Comparison of ENCODE assay signal across 36 cellular contexts in genomic region chr20:46194409-46194808, GRCh38.
DNase-seq lines count a peak whose midpoint lies in the region; ATAC-seq, FAIRE-seq and TF ChIP-seq lines count a peak whose summit lies in the region.
"Had no signal": no experiment of that assay in that cellular context is flagged by ENCODE, and none has a peak within 500 bp of the region (broad histone marks: within the 10 kb centered on the region; RNA-seq: fewer than 3 reads in every experiment).

No MANE protein-coding gene starts in this region.

- no peaks in the 10 kb centered on the region for H3K9me1 ChIP-seq in K562 (ENCODE audit: control insufficient read depth, insufficient read depth, low read length)

- H3K27me3 ChIP-seq in HepG2 (ENCODE audit: control insufficient read depth in 1 of 2, insufficient read depth in 2 of 2, low read length in 2 of 2) (peaks cover 0 to 34% of the 10 kb centered on the region in 2 experiments; a peak in 4 of 5 replicates), right lobe of liver (no peaks in the 10 kb centered on the region), K562 (ENCODE audit: control insufficient read depth in 2 of 2, insufficient read depth in 2 of 2, low read length in 2 of 2) (peaks cover 8 to 23% of the 10 kb centered on the region in 2 experiments), neuronal stem cell (ENCODE audit: control insufficient read depth in 3 of 3, insufficient read depth in 3 of 3, low read depth in 1 of 3, low read length in 3 of 3) (peaks cover 0 to 14% (median 0%) of the 10 kb centered on the region in 3 experiments)
- H3K27me3 ChIP-seq: BE2C, BLaER1 had no signal

- H3K27ac ChIP-seq in HepG2 (ENCODE audit: extremely low read length, insufficient read depth, low read length) (no peak overlapping the region), right lobe of liver (no peak overlapping the region), K562 (ENCODE audit: extremely low read depth, low read depth, low read length) (no peak overlapping the region), neuronal stem cell (replicated peaks; ENCODE audit: low read length) (no peak overlapping the region)
- H3K27ac ChIP-seq: 22Rv1; A549; BLaER1; BLaER1 treated with 17β-estradiol and CSF1 and Interleukin-3, amounts not matched to agents 10 nM and 100 nM; C4-2B had no signal

- no peak overlapping the region for H2BK5ac ChIP-seq in neuronal stem cell (ENCODE audit: low read length)

- no peaks in the 10 kb centered on the region for H3K4me1 ChIP-seq in HepG2 (ENCODE audit: insufficient read depth, low read length)
- H3K4me1 ChIP-seq in right lobe of liver, result no peaks in the 10 kb centered on the region
- H3K4me1 ChIP-seq in K562 (replicated peaks in 1 of 2; ENCODE audit: control insufficient read depth in 2 of 2, insufficient read depth in 2 of 2, low read length in 2 of 2), result peaks cover 0 to 8% of the 10 kb centered on the region in 2 experiments; a peak in 3 of 5 replicates
- peaks cover 0 to 19% of the 10 kb centered on the region in 2 donors for H3K4me1 ChIP-seq in neuronal stem cell (ENCODE audit: control insufficient read depth in 2 of 2, insufficient read depth in 1 of 2, low read depth in 1 of 2, low read length in 2 of 2)
- H3K4me1 ChIP-seq: A549, Caco-2 had no signal

- H3K36me3 ChIP-seq in HepG2 (replicated peaks in 1 of 2; ENCODE audit: control insufficient read depth in 1 of 2, insufficient read depth in 2 of 2, low read length in 2 of 2) (no peaks in the 10 kb centered on the region), right lobe of liver (no peaks in the 10 kb centered on the region), K562 (ENCODE audit: control insufficient read depth, insufficient read depth, low read length) (no peaks in the 10 kb centered on the region), neuronal stem cell (replicated peaks in 1 of 2; ENCODE audit: control insufficient read depth in 2 of 2, insufficient read depth in 2 of 2, low read length in 2 of 2) (no peaks in the 10 kb centered on the region)
- H3K36me3 ChIP-seq: BE2C; BLaER1; BLaER1 treated with 17β-estradiol and CSF1 and Interleukin-3, amounts not matched to agents 10 nM and 100 nM had no signal

- H3K27ac Mint-ChIP-seq in activated naive CD4-positive, alpha-beta T cell treated with anti-CD3 and anti-CD28 coated beads, Interleukin-2, amount 50 U/mL, for 24 hours, result peak overlapping the region; percentile 51
- H3K27ac Mint-ChIP-seq: B cell; CD4-positive, alpha-beta memory T cell; CD4-positive, alpha-beta T cell; CD4-positive, CD25-positive, alpha-beta regulatory T cell; CD8-positive, alpha-beta T cell had no signal

- in situ Hi-C loops in HepG2 (cut with HindIII; ENCODE audit: extremely low pct_ligation_motif_present, low pct_unique_long_range_greater_than_20kb) (no loop called here), K562 (cut with MboI) (no loop called here)

- CTCF ChIA-PET in HepG2 (lab: Yijun Ruan, JAX; ENCODE audit: low intra/inter-chr PET ratio, low total read pairs), result no interaction called here
- CTCF ChIA-PET in K562 (lab: Yijun Ruan, JAX; ENCODE audit: low intra/inter-chr PET ratio), result no interaction called here

- no peak overlapping the region for H3K9ac ChIP-seq in HepG2 (ENCODE audit: insufficient read depth, low read depth, low read length)
- H3K9ac ChIP-seq in K562 (ENCODE audit: insufficient read depth in 1 of 2, low read depth in 2 of 2, low read length in 2 of 2), result no peak overlapping the region
- H3K9ac ChIP-seq in neuronal stem cell (ENCODE audit: low read depth, low read length, poor library complexity), result no peak overlapping the region
- H3K9ac ChIP-seq: BLaER1; BLaER1 treated with 17β-estradiol and CSF1 and Interleukin-3, amounts not matched to agents 10 nM and 100 nM had no signal

- H3K4me3 Mint-ChIP-seq in activated naive CD4-positive, alpha-beta T cell treated with anti-CD3 and anti-CD28 coated beads, Interleukin-2, amount 50 U/mL, for 24 hours, result no peak overlapping the region
- H3K4me3 Mint-ChIP-seq: B cell; CD14-positive monocyte; CD4-positive, alpha-beta memory T cell; CD4-positive, alpha-beta T cell; CD4-positive, CD25-positive, alpha-beta regulatory T cell; CD8-positive, alpha-beta memory T cell; CD8-positive, alpha-beta T cell had no signal

- 11% methylated on average over 4 of the region's 4 CpGs for WGBS in HepG2 (ENCODE audit: low lambda C conversion rate)
- 55% methylated on average over 4 of the region's 4 CpGs for WGBS in right lobe of liver (ENCODE audit: insufficient coverage, low coverage, low lambda C conversion rate, missing lambda C conversion rate)
- 7% methylated on average over 4 of the region's 4 CpGs for WGBS in K562 (ENCODE audit: insufficient coverage, low coverage, missing lambda C conversion rate)
- WGBS in neuronal stem cell (ENCODE audit: extremely low coverage in 2 of 2, insufficient read length in 2 of 2, insufficient replicate concordance in 1 of 2), 2 donors, result no CpG with 5 or more reads among the region's 4 CpGs

- no peaks in the 10 kb centered on the region for H3K36me3 Mint-ChIP-seq in activated naive CD4-positive, alpha-beta T cell treated with anti-CD3 and anti-CD28 coated beads, Interleukin-2, amount 50 U/mL, for 24 hours
- H3K36me3 Mint-ChIP-seq: CD4-positive, alpha-beta memory T cell; CD4-positive, CD25-positive, alpha-beta regulatory T cell; CD8-positive, alpha-beta memory T cell; CD8-positive, alpha-beta T cell had no signal

- H3K4me2 ChIP-seq in HepG2 (ENCODE audit: low read depth, low read length) (no peak overlapping the region), K562 (ENCODE audit: insufficient read depth, low read length) (no peak overlapping the region), neuronal stem cell (ENCODE audit: insufficient read depth, low read length, poor library complexity, severe bottlenecking) (no peak overlapping the region)
- H3K4me2 ChIP-seq: A549, BLaER1 had no signal

- no peaks in the 10 kb centered on the region for H3K4me1 Mint-ChIP-seq in activated naive CD4-positive, alpha-beta T cell treated with anti-CD3 and anti-CD28 coated beads, Interleukin-2, amount 50 U/mL, for 24 hours
- H3K4me1 Mint-ChIP-seq: B cell had no signal

- H3K9me3 ChIP-seq in HepG2 (ENCODE audit: low read length), result no peaks in the 10 kb centered on the region
- H3K9me3 ChIP-seq in right lobe of liver, result no peaks in the 10 kb centered on the region
- no peaks in the 10 kb centered on the region for H3K9me3 ChIP-seq in K562 (replicated peaks; ENCODE audit: control insufficient read depth, insufficient read depth, low read depth, low read length)
- no peaks in the 10 kb centered on the region for H3K9me3 ChIP-seq in neuronal stem cell (replicated peaks in 1 of 2; ENCODE audit: control insufficient read depth in 2 of 2, insufficient read depth in 1 of 2, low read depth in 1 of 2, low read length in 2 of 2)
- H3K9me3 ChIP-seq: A549; BE2C; BLaER1; BLaER1 treated with 17β-estradiol and CSF1 and Interleukin-3, amounts not matched to agents 10 nM and 100 nM; Caco-2 had no signal

- no peak overlapping the region for H3K4me3 ChIP-seq in HepG2 (replicated peaks in 1 of 3; ENCODE audit: insufficient read depth in 1 of 3, low read depth in 2 of 3, low read length in 3 of 3)
- no peak overlapping the region for H3K4me3 ChIP-seq in right lobe of liver
- H3K4me3 ChIP-seq in K562, result no peak overlapping the region
- H3K4me3 ChIP-seq in neuronal stem cell (ENCODE audit: low read length in 2 of 2), result no peak overlapping the region
- H3K4me3 ChIP-seq: A549; BLaER1; BLaER1 treated with 17β-estradiol and CSF1 and Interleukin-3, amounts not matched to agents 10 nM and 100 nM had no signal

- no peak overlapping the region for H4K8ac ChIP-seq in neuronal stem cell (ENCODE audit: low read depth, low read length)

- H2BK15ac ChIP-seq in neuronal stem cell (ENCODE audit: low read length), result peak overlapping the region; percentile 34

- DNase-seq in activated naive CD4-positive, alpha-beta T cell treated with Interleukin-2 at 50 U/mL for 16 hours, result no peak
- DNase-seq in HepG2 (ENCODE audit: low spot score) (no peak), right lobe of liver (no peak), K562 (ENCODE audit: extremely low read depth in 1 of 4, low spot score in 3 of 4) (no peak), neuronal stem cell (ENCODE audit: low spot score) (no peak), DMS 273 treated with DMSO at 0.1 percent for 48 hours (lab: John Stamatoyannopoulos, UW) (no peak)
- DNase-seq: 8988T; ACHN; AML-193; BE2C; C1 segment of cervical spinal cord; Caco-2; Calu3; CD4-positive, alpha-beta memory T cell; CD4-positive, alpha-beta T cell; CD4-positive, CD25-positive, alpha-beta regulatory T cell; CD8-positive, alpha-beta memory T cell; CD8-positive, alpha-beta T cell; COR-L47; DMS153; DMS53; DMS79; DMS79 treated with DMSO at 0.1 percent for 48 hours; DND-41; EL had no signal

- no peak overlapping the region for H2BK120ac ChIP-seq in neuronal stem cell (ENCODE audit: low read depth, low read length)

- no peaks in the 10 kb centered on the region for H3K79me1 ChIP-seq in neuronal stem cell (ENCODE audit: low read depth, low read length)

- ATAC-seq in HepG2, result no peak
- no peak for ATAC-seq in right lobe of liver
- ATAC-seq in K562, result no peak
- ATAC-seq in GM18870 (IDR thresholded peaks at IDR 0.05; ENCODE audit: unreplicated experiment), result no peak
- ATAC-seq: A549; CD8-positive, alpha-beta T cell had no signal

- no peaks in the 10 kb centered on the region for H3K79me2 ChIP-seq in HepG2 (ENCODE audit: insufficient read depth, low read length)
- H3K79me2 ChIP-seq in K562 (ENCODE audit: control insufficient read depth, insufficient read depth, low read length), result no peaks in the 10 kb centered on the region

- intact Hi-C loops in HepG2 (cut with micrococcal nuclease; ENCODE audit: unreplicated experiment) (no loop called here), right lobe of liver (cut with DNase I) (no loop called here), K562 (cut with micrococcal nuclease) (no loop called here)

- H2BK12ac ChIP-seq in neuronal stem cell (ENCODE audit: low read length), result no peak overlapping the region

- H3K9me3 Mint-ChIP-seq in activated naive CD4-positive, alpha-beta T cell treated with anti-CD3 and anti-CD28 coated beads, Interleukin-2, amount 50 U/mL, for 24 hours, result no peaks in the 10 kb centered on the region

- H4K91ac ChIP-seq in neuronal stem cell (ENCODE audit: low read depth, low read length, poor library complexity), result no peak overlapping the region

- H4K20me1 ChIP-seq in HepG2 (ENCODE audit: insufficient read depth, low read length) (no peaks in the 10 kb centered on the region), K562 (replicated peaks; ENCODE audit: control insufficient read depth, insufficient read depth, low read length) (peaks cover 6% of the 10 kb centered on the region)
- H4K20me1 ChIP-seq: BLaER1; BLaER1 treated with 17β-estradiol and CSF1 and Interleukin-3, amounts not matched to agents 10 nM and 100 nM had no signal

- no peak overlapping the region for H3K14ac ChIP-seq in neuronal stem cell (ENCODE audit: low read length)

- no peak for TF ChIP-seq RAD21 in HepG2 (CRISPR knock-in tag; IDR thresholded peaks at IDR 0.05)
- no peak for TF ChIP-seq RAD21 in K562 (CRISPR knock-in tag; conservative IDR thresholded peaks at IDR 0.05 in 1 of 2, IDR thresholded peaks at IDR 0.05 in 1 of 2)

- TF ChIP-seq CTCF in HepG2 (CRISPR knock-in tag; IDR thresholded peaks at IDR 0.05), result no peak
- TF ChIP-seq CTCF in right lobe of liver (IDR thresholded peaks at IDR 0.05), result no peak
- TF ChIP-seq CTCF in K562 (IDR thresholded peaks at IDR 0.05 in 2 of 3, conservative IDR thresholded peaks at IDR 0.05 in 1 of 3; ENCODE audit: insufficient read depth in 2 of 3, low read depth in 1 of 3, low read length in 3 of 3), result no peak

- peak overlapping the region; percentile 39 for H3K18ac ChIP-seq in neuronal stem cell (ENCODE audit: low read length)

- POLR2A ChIA-PET in HepG2 (lab: Yijun Ruan, JAX), result no interaction called here
- POLR2A ChIA-PET in K562 (lab: Yijun Ruan, JAX), result no interaction called here

- FAIRE-seq in HepG2 (lab: Jason Lieb, UNC) (no peak), K562 (lab: Jason Lieb, UNC) (no peak)
- FAIRE-seq: A204.1, A549, D721Med had no signal

- TF ChIP-seq POLR2A in HepG2 (IDR thresholded peaks at IDR 0.05; ENCODE audit: insufficient read depth in 1 of 2, low read depth in 2 of 2, low read length in 2 of 2), result no peak
- TF ChIP-seq POLR2A in right lobe of liver (IDR thresholded peaks at IDR 0.05), result no peak
- TF ChIP-seq POLR2A in K562 (conservative IDR thresholded peaks at IDR 0.05), result no peak

- no peak overlapping the region for H3K23ac ChIP-seq in neuronal stem cell (ENCODE audit: low read depth, low read length, poor library complexity)

- no TSS peak for BruUV-seq in HepG2 (replicated peaks; lab: Mats Ljungman, UMichigan)
- no TSS peak for BruUV-seq in K562 (replicated peaks; lab: Mats Ljungman, UMichigan)

- no peak overlapping the region for H2AFZ ChIP-seq in HepG2 (ENCODE audit: low read length)
- H2AFZ ChIP-seq in K562 (ENCODE audit: low read depth, low read length), result no peak overlapping the region
- H2AFZ ChIP-seq in neuronal stem cell (ENCODE audit: low read length), result no peak overlapping the region

- TF ChIP-seq EP300 in HepG2 (IDR thresholded peaks at IDR 0.05; ENCODE audit: low read depth in 2 of 2, low read length in 2 of 2), result no peak
- TF ChIP-seq EP300 in HepG2 (CRISPR knock-in tag; IDR thresholded peaks at IDR 0.05; ENCODE audit: borderline replicate concordance), result no peak
- TF ChIP-seq EP300 in K562 (IDR thresholded peaks at IDR 0.05; ENCODE audit: low read length), result no peak

- H3K4ac ChIP-seq in neuronal stem cell (ENCODE audit: low read length), result no peak overlapping the region

- no peak overlapping the region for H2AK5ac ChIP-seq in neuronal stem cell (ENCODE audit: low read depth, low read length)

- H3K27me3 Mint-ChIP-seq in activated naive CD4-positive, alpha-beta T cell treated with anti-CD3 and anti-CD28 coated beads, Interleukin-2, amount 50 U/mL, for 24 hours, result peaks cover 22% of the 10 kb centered on the region
